19 cellular contexts compared by ENCODE assay signal in the genomic region with DNA sequence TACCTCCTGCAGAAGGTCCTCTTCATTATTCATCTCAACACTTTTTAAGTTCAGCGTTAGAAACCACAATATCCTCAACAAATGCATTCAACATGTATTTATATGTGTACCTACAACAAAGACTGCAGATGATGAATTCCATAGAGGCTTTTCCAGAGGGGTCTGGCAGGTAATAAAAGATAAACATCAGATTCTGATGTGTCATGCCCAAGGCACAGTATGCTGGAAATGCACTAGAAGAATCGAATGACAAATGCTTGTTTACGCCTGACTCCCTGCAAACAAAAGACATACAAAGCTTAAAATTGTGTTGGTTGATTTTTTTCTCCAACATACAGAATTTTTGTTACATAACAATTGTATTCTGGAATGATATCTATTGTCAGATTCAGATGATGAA. TPM values are rescaled to one million over a fixed set of nuclear protein-coding genes. Genes with fewer than 3 reads are reported as not detected.
"Had no signal": no experiment of that assay in that cellular context is flagged by ENCODE, and none has a peak within 500 bp of the region (broad histone marks: within the 10 kb centered on the region; RNA-seq: fewer than 3 reads in every experiment).

A gene with protein sequence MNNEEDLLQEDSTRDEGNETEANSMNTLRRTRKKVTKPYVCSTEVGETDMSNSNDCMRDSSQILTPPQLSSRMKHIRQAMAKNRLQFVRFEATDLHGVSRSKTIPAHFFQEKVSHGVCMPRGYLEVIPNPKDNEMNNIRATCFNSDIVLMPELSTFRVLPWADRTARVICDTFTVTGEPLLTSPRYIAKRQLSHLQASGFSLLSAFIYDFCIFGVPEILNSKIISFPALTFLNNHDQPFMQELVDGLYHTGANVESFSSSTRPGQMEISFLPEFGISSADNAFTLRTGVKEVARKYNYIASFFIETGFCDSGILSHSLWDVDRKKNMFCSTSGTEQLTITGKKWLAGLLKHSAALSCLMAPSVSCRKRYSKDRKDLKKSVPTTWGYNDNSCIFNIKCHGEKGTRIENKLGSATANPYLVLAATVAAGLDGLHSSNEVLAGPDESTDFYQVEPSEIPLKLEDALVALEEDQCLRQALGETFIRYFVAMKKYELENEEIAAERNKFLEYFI (minus strand): TSS at position 73 of the 400 bp plus-strand sequence. CDS start 40 bp downstream, at position 33.

- H3K4me2 ChIP-seq: hepatocyte had no signal

- H3K27ac Mint-ChIP-seq: naive thymus-derived CD4-positive, alpha-beta T cell; stimulated activated effector memory CD8-positive, alpha-beta T cell treated with anti-CD3 and anti-CD28 coated beads, Interleukin-12 subunit alpha, Interleukin-12 subunit beta, amount 100 ng/mL, for 72 hours had no signal

- H3K4me1 ChIP-seq: psoas muscle, right lobe of liver, tibial artery, upper lobe of right lung had no signal

- H3K27ac ChIP-seq: dorsolateral prefrontal cortex, hepatocyte, neutrophil, psoas muscle, right lobe of liver, tibial artery, upper lobe of right lung had no signal

- H3K9me3 ChIP-seq: neutrophil, psoas muscle, right lobe of liver, tibial artery, upper lobe of right lung had no signal

- H3K36me3 ChIP-seq: neutrophil, right lobe of liver, tibial artery, upper lobe of right lung had no signal

- H3K79me2 ChIP-seq: hepatocyte had no signal

- H3K4me1 Mint-ChIP-seq: naive thymus-derived CD4-positive, alpha-beta T cell; stimulated activated effector memory CD8-positive, alpha-beta T cell treated with anti-CD3 and anti-CD28 coated beads, Interleukin-12 subunit alpha, Interleukin-12 subunit beta, amount 100 ng/mL, for 72 hours had no signal

- H3K4me3 ChIP-seq: dorsolateral prefrontal cortex, hepatocyte, psoas muscle, right lobe of liver, tibial artery, upper lobe of right lung had no signal

- H2AFZ ChIP-seq: hepatocyte had no signal

- H3K27me3 ChIP-seq: hepatocyte, right lobe of liver, tibial artery, upper lobe of right lung had no signal

- H3K36me3 Mint-ChIP-seq: naive thymus-derived CD4-positive, alpha-beta T cell; stimulated activated effector memory CD8-positive, alpha-beta T cell treated with anti-CD3 and anti-CD28 coated beads, Interleukin-12 subunit alpha, Interleukin-12 subunit beta, amount 100 ng/mL, for 72 hours had no signal

- H3K4me3 Mint-ChIP-seq: naive thymus-derived CD4-positive, alpha-beta T cell; stimulated activated effector memory CD8-positive, alpha-beta T cell treated with anti-CD3 and anti-CD28 coated beads, Interleukin-12 subunit alpha, Interleukin-12 subunit beta, amount 100 ng/mL, for 72 hours had no signal

- DNase-seq: cortex of kidney; dorsolateral prefrontal cortex; effector CD8-positive, alpha-beta T cell; foreskin melanocyte; head of caudate nucleus; naive thymus-derived CD4-positive, alpha-beta T cell; psoas muscle; retina; right lobe of liver; stimulated activated CD4-positive, alpha-beta T cell treated with anti-CD3 and anti-CD28 coated beads, Interleukin-4, amount 100 ng/mL, for 1 hour; stimulated activated CD8-positive, alpha-beta memory T cell treated with anti-CD3 and anti-CD28 coated beads, Interleukin-4, amount 100 ng/mL, for 48 hours; stimulated activated naive CD8-positive, alpha-beta T cell treated with anti-CD3 and anti-CD28 coated beads, Interleukin-15, Interleukin-2, amounts not matched to agents 100 U/mL and 50 U/mL, for 24 hours; tibial artery; upper lobe of right lung had no signal

- H3K9me3 Mint-ChIP-seq: stimulated activated effector memory CD8-positive, alpha-beta T cell treated with anti-CD3 and anti-CD28 coated beads, Interleukin-12 subunit alpha, Interleukin-12 subunit beta, amount 100 ng/mL, for 72 hours had no signal

- ATAC-seq: naive thymus-derived CD4-positive, alpha-beta T cell; psoas muscle; right lobe of liver; stimulated activated effector memory CD8-positive, alpha-beta T cell treated with anti-CD3 and anti-CD28 coated beads, Interleukin-12 subunit alpha, Interleukin-12 subunit beta, amount 100 ng/mL, for 72 hours; stimulated activated naive CD8-positive, alpha-beta T cell treated with anti-CD3 and anti-CD28 coated beads, Interleukin-15, Interleukin-2, amounts not matched to agents 100 U/mL and 50 U/mL, for 24 hours; upper lobe of right lung had no signal

RNA-seq across cellular contexts. Expression of the gene that starts here (rescaled TPM):
- polyA plus RNA-seq: esophagus, neural cell had no signal
